9 cellular contexts compared by ENCODE assay signal in genomic region chr3:12875857-12876451, GRCh38. TPM values are rescaled to one million over a fixed set of nuclear protein-coding genes. Genes with fewer than 3 reads are reported as not detected.
DNase-seq lines count a peak whose midpoint lies in the region; ATAC-seq, FAIRE-seq and TF ChIP-seq lines count a peak whose summit lies in the region.
"Had no signal": no experiment of that assay in that cellular context is flagged by ENCODE, and none has a peak within 500 bp of the region (broad histone marks: within the 10 kb centered on the region; RNA-seq: fewer than 3 reads in every experiment).

No MANE protein-coding gene starts in this region.

- POLR2A ChIA-PET in HEK293 (lab: Yijun Ruan, JAX), result interaction anchor here (1.2 kb wide), 1 partner anchor 11 kb away, joined by 3 read pairs; no protein-coding TSS in a partner anchor

- H3K36me3 ChIP-seq in HEK293 (ENCODE audit: control insufficient read depth in 2 of 2, insufficient read depth in 1 of 2, low read length in 2 of 2), result no peaks in the 10 kb centered on the region

- no peaks in the 10 kb centered on the region for H3K4me1 ChIP-seq in HEK293 (ENCODE audit: control insufficient read depth, insufficient read depth, low read length)

- no peaks in the 10 kb centered on the region for H3K9me3 ChIP-seq in HEK293 (ENCODE audit: control insufficient read depth, insufficient read depth, low read depth, low read length)

- H3K4me3 ChIP-seq in HEK293 (ENCODE audit: low read depth, low read length) (no peak overlapping the region), astrocyte of the cerebellum (ENCODE audit: low read depth, low read length) (peak overlapping the region; percentile 22)

- CTCF ChIA-PET in HEK293 (lab: Yijun Ruan, JAX), result interaction anchor here (1.4 to 1.7 kb wide), 2 partner anchors 8 to 16 kb away, joined by 5 to 6 read pairs; no protein-coding TSS in a partner anchor

- H3K4me1 Mint-ChIP-seq in CD14-positive monocyte (peaks cover 3% of the 10 kb centered on the region), type B pancreatic cell (ENCODE audit: unreplicated experiment) (peaks cover 11% of the 10 kb centered on the region)

- H3K27me3 Mint-ChIP-seq in CD14-positive monocyte (ENCODE audit: low read depth in 3 of 3), result peaks cover 18 to 19% (median 18%) of the 10 kb centered on the region in 3 donors
- peaks cover 19% of the 10 kb centered on the region for H3K27me3 Mint-ChIP-seq in type B pancreatic cell

- H3K36me3 Mint-ChIP-seq in CD14-positive monocyte (no peaks in the 10 kb centered on the region), type B pancreatic cell (no peaks in the 10 kb centered on the region)

- in situ Hi-C loops in astrocyte of the cerebellum (cut with HindIII; ENCODE audit: low sequenced_read_pairs), result no loop called here

- H3K27ac Mint-ChIP-seq in CD14-positive monocyte (no peak overlapping the region), type B pancreatic cell (no peak overlapping the region)

- ATAC-seq in GM19023 (IDR thresholded peaks at IDR 0.05; ENCODE audit: unreplicated experiment), result no peak

- H3K4me3 Mint-ChIP-seq in CD14-positive monocyte (peak overlapping the region; percentile 62 to 76), type B pancreatic cell (peak overlapping the region; percentile 66)

- intact Hi-C loops in CD14-positive monocyte (cut with micrococcal nuclease), result no loop called here

- no peak overlapping the region for H3K27ac ChIP-seq in HEK293 (ENCODE audit: extremely low read depth, low read depth, low read length)
- H3K27ac ChIP-seq: HL-60 had no signal

- no peak for FAIRE-seq in D721Med (lab: Jason Lieb, UNC)

- DNase-seq in CD14-positive monocyte (ENCODE audit: low spot score) (no peak), astrocyte of the cerebellum (ENCODE audit: low read depth) (no peak), iris pigment epithelial cell (ENCODE audit: low read depth) (peak; percentile 22), type B pancreatic cell (ENCODE audit: extremely low spot score, unreplicated experiment) (no peak), C1 segment of cervical spinal cord (lab: John Stamatoyannopoulos, UW) (no peak), D721Med (ENCODE audit: insufficient read length, low spot score) (no peak)

- TF ChIP-seq CTCF in CD14-positive monocyte (IDR thresholded peaks at IDR 0.05) (no peak), HEK293 (tag by site-specific recombination; IDR thresholded peaks at IDR 0.05) (no peak), astrocyte of the cerebellum (IDR thresholded peaks at IDR 0.05; ENCODE audit: low read depth, low read length, missing control alignments) (peak; percentile 27), type B pancreatic cell (conservative IDR thresholded peaks at IDR 0.05) (peak; percentile 63), D721Med (IDR thresholded peaks at IDR 0.05; ENCODE audit: insufficient read depth, missing control alignments) (no peak)

- H3K9me3 Mint-ChIP-seq in CD14-positive monocyte, result peaks cover 0 to 3% (median 0%) of the 10 kb centered on the region in 7 donors
- H3K9me3 Mint-ChIP-seq in type B pancreatic cell, result no peaks in the 10 kb centered on the region

TF ChIP-seq in HEK293, 187 proteins besides CTCF, POLR2A, EP300 and RAD21:
- TF ChIP-seq SP2 (tag by site-specific recombination; IDR thresholded peaks at IDR 0.05), result 0 out of 2 replicates have a peak, but pooled peaks have one; percentile 14
- no peak for TF ChIP-seq ZIC2 (tag by site-specific recombination; IDR thresholded peaks at IDR 0.05)
- TF ChIP-seq ZNF274 (IDR thresholded peaks at IDR 0.05; ENCODE audit: low read length), result no peak
- no peak for TF ChIP-seq ZNF274 (tag by site-specific recombination; IDR thresholded peaks at IDR 0.05; ENCODE audit: borderline replicate concordance)
- TF ChIP-seq ZNF843 (tag by site-specific recombination; IDR thresholded peaks at IDR 0.05), result no peak

RNA-seq across cellular contexts. Expression of gene RPL32, which starts 34.6 kb away (rescaled TPM):
- polyA plus RNA-seq in CD14-positive monocyte, result 1,000 to 10,000 TPM in 1 of 2 donors, 100 to 1,000 TPM in 1; 942 to 1,052 TPM
- total RNA-seq in type B pancreatic cell (ENCODE audit: low replicate concordance), result 1,894 and 1,964 TPM in 2 replicates

Comparison
In these comparisons a context has a peak if more than half of its experiments do, and no peak if none do; other contexts are left out.
1. CTCF ChIP-seq: peak in astrocyte of the cerebellum (single experiment) and type B pancreatic cell (single experiment); none in CD14-positive monocyte (single experiment), HEK293 (single experiment) and D721Med (single experiment).